28 cellular contexts compared by ENCODE assay signal in genomic region chr7:138799336-138799965, GRCh38. TPM values are rescaled to one million over a fixed set of nuclear protein-coding genes. Genes with fewer than 3 reads are reported as not detected.
DNase-seq lines count a peak whose midpoint lies in the region; ATAC-seq and TF ChIP-seq lines count a peak whose summit lies in the region.
"Had no signal": no experiment of that assay in that cellular context is flagged by ENCODE, and none has a peak within 500 bp of the region (broad histone marks: within the 10 kb centered on the region; RNA-seq: fewer than 3 reads in every experiment).

No MANE protein-coding gene starts in this region.

- H2BK120ac ChIP-seq in IMR-90 (ENCODE audit: low read depth, low read length) = no peak overlapping the region

- no peak for TF ChIP-seq RAD21 in IMR-90 (IDR thresholded peaks at IDR 0.05; ENCODE audit: low read length)

- no peak overlapping the region for H3K56ac ChIP-seq in IMR-90 (ENCODE audit: extremely low read depth, insufficient read depth, low read length)

- H2BK5ac ChIP-seq in IMR-90 (ENCODE audit: low read depth, low read length, poor library complexity, severe bottlenecking) = no peak overlapping the region

- H3K79me1 ChIP-seq in IMR-90 (ENCODE audit: low read depth in 1 of 2, low read length in 2 of 2) = no peaks in the 10 kb centered on the region

- no peak overlapping the region for H2BK15ac ChIP-seq in IMR-90 (ENCODE audit: low read depth, low read length)

- POLR2A ChIA-PET in IMR-90 (lab: Charles Lee; ENCODE audit: unreplicated experiment) = no interaction called here

- H2AK5ac ChIP-seq in IMR-90 (ENCODE audit: low read depth, low read length) = no peak overlapping the region

- H3K9me3 ChIP-seq in IMR-90 (ENCODE audit: control insufficient read depth, insufficient read depth, low read length) = no peaks in the 10 kb centered on the region
- H3K9me3 ChIP-seq: HAP-1, SJCRH30 had no signal

- DNase-seq in Caki2 (ENCODE audit: low read depth) (peak; percentile 32), IMR-90 (no peak), epithelial cell of proximal tubule (ENCODE audit: low read depth) (no peak), renal cortical epithelial cell (ENCODE audit: low read depth) (peak; percentile 88), H7 (no peak), MV-4-11 (lab: John Stamatoyannopoulos, UW) (no peak), NCI-H510A treated with DMSO at 0.1 percent for 48 hours (lab: John Stamatoyannopoulos, UW) (no peak)
- DNase-seq: C1 segment of cervical spinal cord; CD4-positive, alpha-beta memory T cell; COR-L47; DMS153; DND-41; HFFc6; KG1; NCI-H1092; NCI-H1417 treated with DMSO at 0.1 percent for 48 hours; NCI-H1694 treated with DMSO at 0.1 percent for 48 hours; NCI-H2081; NCI-H2227 treated with DMSO at 0.1 percent for 48 hours; PC-3; SJCRH30 had no signal

- H3K18ac ChIP-seq in IMR-90 (ENCODE audit: low read depth, low read length) = no peak overlapping the region

- TF ChIP-seq CTCF in IMR-90 (conservative IDR thresholded peaks at IDR 0.05; ENCODE audit: low read depth, low read length) (no peak), epithelial cell of proximal tubule (conservative IDR thresholded peaks at IDR 0.05; ENCODE audit: low read depth, low read length) (no peak)

- intact Hi-C loops in IMR-90 (cut with micrococcal nuclease) = no loop called here

- H2AFZ ChIP-seq in IMR-90 (replicated peaks; ENCODE audit: low read length, poor library complexity) = no peak overlapping the region

- no peaks in the 10 kb centered on the region; the same call in 1 of the 2 replicates for H3K9me1 ChIP-seq in IMR-90 (ENCODE audit: insufficient read depth, low read length)

- no peak overlapping the region for H3K4me3 ChIP-seq in IMR-90 (ENCODE audit: insufficient read depth, low read depth, low read length)
- H3K4me3 ChIP-seq in epithelial cell of proximal tubule (ENCODE audit: low read depth, low read length) = peak overlapping the region; percentile 28
- H3K4me3 ChIP-seq in H7 (ENCODE audit: insufficient read depth, low read depth, low read length) = no peak overlapping the region
- H3K4me3 ChIP-seq: HAP-1, SJCRH30 had no signal

- no peaks in the 10 kb centered on the region for H4K20me1 ChIP-seq in IMR-90 (ENCODE audit: insufficient read depth, low read length)

- no peak overlapping the region for H3K27ac ChIP-seq in IMR-90 (ENCODE audit: insufficient read depth, low read length)
- H3K27ac ChIP-seq: SJCRH30 had no signal

- in situ Hi-C loops in Caki2 (cut with HindIII; ENCODE audit: low pct_unique_long_range_greater_than_20kb, low sequenced_read_pairs) = no loop called here
- in situ Hi-C loops in IMR-90 (cut with MboI; ENCODE audit: low sequenced_read_pairs) = no loop called here

- BruUV-seq in IMR-90 (replicated peaks; lab: Mats Ljungman, UMichigan) = no TSS peak

- no peak overlapping the region for H3K4ac ChIP-seq in IMR-90 (ENCODE audit: low read depth, low read length)

- 0% methylated on average over 1 of the region's 7 CpGs; no CpG with 5 or more reads in 1 of the 2 experiments for WGBS in IMR-90 (ENCODE audit: extremely low coverage in 2 of 2, insufficient read length in 1 of 2), 2 experiments

- H3K4me1 ChIP-seq in IMR-90 (ENCODE audit: control insufficient read depth, insufficient read depth, low read length) = no peaks in the 10 kb centered on the region
- H3K4me1 ChIP-seq: HAP-1, SJCRH30 had no signal

- H3K14ac ChIP-seq in IMR-90 (replicated peaks; ENCODE audit: low read depth, low read length) = no peak overlapping the region

- H3K27me3 ChIP-seq in IMR-90 (ENCODE audit: control insufficient read depth, insufficient read depth, low read length) = no peaks in the 10 kb centered on the region
- peaks cover 1% of the 10 kb centered on the region; the same call in 1 of the 2 replicates for H3K27me3 ChIP-seq in H7 (ENCODE audit: control insufficient read depth, insufficient read depth, low read length)
- H3K27me3 ChIP-seq: SJCRH30 had no signal

- no peak overlapping the region for H4K8ac ChIP-seq in IMR-90 (ENCODE audit: low read depth in 2 of 2, low read length in 2 of 2)

- no peak for ATAC-seq in IMR-90 (ENCODE audit: low read depth)
- ATAC-seq: PC-3, Right ventricle myocardium inferior, SK-N-SH treated with all-trans-retinoic acid at 6 μM for 48 hours had no signal

- H3K9ac ChIP-seq in IMR-90 (ENCODE audit: low read depth, low read length) = no peak overlapping the region

- H3K4me2 ChIP-seq in IMR-90 (ENCODE audit: low read depth, low read length) = no peak overlapping the region

- H2AK9ac ChIP-seq in IMR-90 (replicated peaks; ENCODE audit: low read depth, low read length, poor library complexity) = no peak overlapping the region

- no peaks in the 10 kb centered on the region for H3K36me3 ChIP-seq in IMR-90 (ENCODE audit: control insufficient read depth, insufficient read depth, low read length)
- no peaks in the 10 kb centered on the region for H3K36me3 ChIP-seq in H7 (replicated peaks; ENCODE audit: control insufficient read depth, insufficient read depth, low read length)
- H3K36me3 ChIP-seq: HAP-1, SJCRH30 had no signal

- no peak overlapping the region for H2BK20ac ChIP-seq in IMR-90 (ENCODE audit: low read depth, low read length)

- H4K5ac ChIP-seq in IMR-90 (ENCODE audit: low read depth, low read length) = no peak overlapping the region

- no peak overlapping the region for H4K91ac ChIP-seq in IMR-90 (ENCODE audit: insufficient read depth, low read depth, low read length)

- dilution Hi-C loops in IMR-90 (cut with HindIII; ENCODE audit: low sequenced_read_pairs, unreplicated experiment) = no loop called here

- CTCF ChIA-PET in IMR-90 (lab: Yijun Ruan, JAX) = interaction anchor here (0.7 kb wide), 1 partner anchor 110 kb away, joined by 3 read pairs; no protein-coding TSS in a partner anchor

- no peak for TF ChIP-seq POLR2A in IMR-90 (IDR thresholded peaks at IDR 0.05; ENCODE audit: low read depth, low read length)

- no peak overlapping the region for H3K23ac ChIP-seq in IMR-90 (ENCODE audit: low read depth, low read length)

TF ChIP-seq in IMR-90, 13 proteins besides CTCF, POLR2A, EP300 and RAD21:
- TF ChIP-seq MAFK (IDR thresholded peaks at IDR 0.05; ENCODE audit: low read depth, low read length) (peak; percentile 12; the same call in 1 of the 2 replicates), BHLHE40 (IDR thresholded peaks at IDR 0.05; ENCODE audit: low read depth, low read length) (no peak)

RNA-seq across cellular contexts. Expression of gene ATP6V0A4, which starts 1.5 kb away (rescaled TPM):
- total RNA-seq in Caki2 (2014; rRNA removed; shearing (Covaris generic); ENCODE audit: low replicate concordance) = 1.4 TPM in 1 of 2 replicates, not detected in the other
- total RNA-seq in IMR-90 (2012; rRNA removed) (under 0.01 and 0.18 TPM in 2 replicates), epithelial cell of proximal tubule (0.58 and 3.2 TPM in 2 replicates), renal cortical epithelial cell (1.9 and 11.5 TPM in 2 replicates)
- 0.05 TPM in 1 of 2 replicates, not detected in the other for polyA plus RNA-seq in IMR-90 (2012; rRNA removed)
- polyA plus RNA-seq in IMR-90 (2012; cell fraction: cytosol; rRNA removed) = 0.03 and 0.06 TPM in 2 replicates
- 0.03 and 0.06 TPM in 2 replicates for polyA plus RNA-seq in IMR-90 (2012; cell fraction: nucleus; rRNA removed; ENCODE audit: low replicate concordance)
- total RNA-seq in H7 (2014; rRNA removed; shearing (Covaris generic)) = 0.42 and 0.59 TPM in 2 replicates
- total RNA-seq: A673; CD4-positive, alpha-beta memory T cell; Right ventricle myocardium inferior; RPMI7951 had no signal
- polyA plus RNA-seq: CD4-positive, alpha-beta memory T cell had no signal

RNA-seq across cellular contexts. Expression of gene TMEM213, which starts 1.7 kb away (rescaled TPM):
- not detected in 2 replicates for total RNA-seq in Caki2 (2014; rRNA removed; shearing (Covaris generic); ENCODE audit: low replicate concordance)
- total RNA-seq in IMR-90 (2012; rRNA removed) (not detected in 2 replicates), epithelial cell of proximal tubule (0.07 TPM in 1 of 2 replicates, not detected in the other), renal cortical epithelial cell (1.2 TPM in 1 of 2 replicates, not detected in the other)
- polyA plus RNA-seq in IMR-90 (2012; rRNA removed) = not detected in 2 replicates
- polyA plus RNA-seq in IMR-90 (2012; cell fraction: cytosol; rRNA removed) = not detected in 2 replicates
- not detected in 2 replicates for polyA plus RNA-seq in IMR-90 (2012; cell fraction: nucleus; rRNA removed; ENCODE audit: low replicate concordance)
- not detected in 2 replicates for total RNA-seq in H7 (2014; rRNA removed; shearing (Covaris generic))
- total RNA-seq: A673; CD4-positive, alpha-beta memory T cell; HFFc6; HT1080; NCI-H460; PC-3; Right ventricle myocardium inferior; RPMI7951; SJCRH30 had no signal
- polyA plus RNA-seq: CD4-positive, alpha-beta memory T cell had no signal

Comparison
In these comparisons a context has a peak if more than half of its experiments do, and no peak if none do; other contexts are left out.
1. DNase-seq: peak in Caki2 (single experiment) and renal cortical epithelial cell (single experiment); none in IMR-90 (single experiment), epithelial cell of proximal tubule (single experiment), H7 (single experiment), MV-4-11 (single experiment) and NCI-H510A treated with DMSO at 0.1 percent for 48 hours (single experiment).